8 cellular contexts compared by ENCODE assay signal in the genomic region with DNA sequence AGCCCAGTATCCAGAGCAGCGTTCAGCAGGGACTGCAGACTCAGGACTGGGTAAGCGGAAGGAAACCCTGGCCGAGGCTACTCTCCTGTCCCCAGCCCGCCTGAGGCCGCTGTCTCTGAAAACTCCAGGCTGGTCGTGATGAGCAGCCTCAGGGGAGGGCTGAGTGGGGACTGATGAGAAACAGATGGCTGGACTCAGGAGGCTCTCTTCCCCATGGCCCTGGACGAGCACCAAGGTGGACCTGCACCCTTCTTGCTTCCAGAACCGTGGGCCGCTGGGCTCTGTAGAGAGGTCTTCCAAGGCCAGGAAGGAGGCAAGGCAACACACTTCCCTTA. TPM values are rescaled to one million over a fixed set of nuclear protein-coding genes. Genes with fewer than 3 reads are reported as not detected.
DNase-seq lines count a peak whose midpoint lies in the region; ATAC-seq and TF ChIP-seq lines count a peak whose summit lies in the region.

No MANE protein-coding gene starts in this region.

- H3K27ac Mint-ChIP-seq in Caco-2 (ENCODE audit: unreplicated experiment) (no peak overlapping the region), osteocyte (ENCODE audit: unreplicated experiment) (no peak overlapping the region)

- intact Hi-C loops in Caco-2 (cut with micrococcal nuclease; ENCODE audit: unreplicated experiment), result no loop called here
- intact Hi-C loops in Panc1 (cut with micrococcal nuclease; ENCODE audit: unreplicated experiment), result no loop called here
- intact Hi-C loops in ovary (cut with DNase I), result no loop called here

- H3K9me3 ChIP-seq in Caco-2, result no peaks in the 10 kb centered on the region
- no peaks in the 10 kb centered on the region for H3K9me3 ChIP-seq in Panc1 (ENCODE audit: control insufficient read depth, insufficient read depth, low read depth, low read length)
- no peaks in the 10 kb centered on the region for H3K9me3 ChIP-seq in fibroblast of lung (ENCODE audit: control insufficient read depth, insufficient read depth, low read depth, low read length)
- no peaks in the 10 kb centered on the region for H3K9me3 ChIP-seq in ovary

- POLR2A ChIA-PET in Caco-2 (lab: Charles Lee) (interaction anchor here (0.7 to 1.0 kb wide), 2 partner anchors 12 to 99 kb away, joined by 3 to 4 read pairs; partner anchors contain the start of gene BRF1), Panc1 (lab: Charles Lee) (no interaction called here)

- H4K20me1 ChIP-seq in fibroblast of lung (ENCODE audit: control insufficient read depth, extremely low read depth, insufficient read depth, low read length), result no peaks in the 10 kb centered on the region

- in situ Hi-C loops in Panc1 (cut with HindIII; ENCODE audit: low pct_unique_long_range_greater_than_20kb, low sequenced_read_pairs), result no loop called here

- CTCF ChIA-PET in Caco-2 (lab: Charles Lee), result interaction anchor here (2.0 kb wide), 1 partner anchor 29 kb away, joined by 4 read pairs; no protein-coding TSS in a partner anchor
- CTCF ChIA-PET in Panc1 (lab: Charles Lee), result interaction anchor here (0.7 kb wide), 1 partner anchor 74 kb away, joined by 12 read pairs; no protein-coding TSS in a partner anchor

- peaks cover 12% of the 10 kb centered on the region for H3K79me2 ChIP-seq in fibroblast of lung (ENCODE audit: control insufficient read depth, insufficient read depth, low read length)

- peak overlapping the region; percentile 74; the same call in 1 of the 2 replicates for H3K27ac ChIP-seq in Panc1 (ENCODE audit: low read length)
- H3K27ac ChIP-seq in fibroblast of lung (ENCODE audit: insufficient read depth, low read length), result no peak overlapping the region
- H3K27ac ChIP-seq in ovary, result no peak overlapping the region

- H3K4me3 ChIP-seq in Caco-2 (ENCODE audit: low read depth, low read length), result peak overlapping the region; percentile 85
- peak overlapping the region; percentile 65 to 66 for H3K4me3 ChIP-seq in Panc1 (ENCODE audit: low read depth in 2 of 2, low read length in 2 of 2)
- H3K4me3 ChIP-seq in fibroblast of lung (replicated peaks in 1 of 4; ENCODE audit: control extremely low read depth in 1 of 4, insufficient read depth in 1 of 4, low read depth in 3 of 4, low read length in 4 of 4), result peak overlapping the region; percentile 65 to 89 (median 84)
- no peak overlapping the region for H3K4me3 ChIP-seq in ovary

- ATAC-seq in Panc1 (no peak), HG03097 (IDR thresholded peaks at IDR 0.05; ENCODE audit: low FRiP score, unreplicated experiment) (no peak)

- no peaks in the 10 kb centered on the region for H3K4me1 Mint-ChIP-seq in Caco-2 (ENCODE audit: low read depth, unreplicated experiment)
- H3K4me1 Mint-ChIP-seq in osteocyte (ENCODE audit: unreplicated experiment), result peaks cover 9% of the 10 kb centered on the region

- H3K4me1 ChIP-seq in Caco-2 (peaks cover 6% of the 10 kb centered on the region; the same call in 1 of the 2 replicates), Panc1 (ENCODE audit: control insufficient read depth, insufficient read depth, low read length) (peaks cover 3% of the 10 kb centered on the region; the same call in 1 of the 2 replicates), fibroblast of lung (ENCODE audit: control insufficient read depth, extremely low read depth, insufficient read depth, low read length) (no peaks in the 10 kb centered on the region), ovary (ENCODE audit: insufficient read depth) (peaks cover 13% of the 10 kb centered on the region)

- no peaks in the 10 kb centered on the region for H3K27me3 Mint-ChIP-seq in Caco-2 (ENCODE audit: insufficient read depth, unreplicated experiment)
- no peaks in the 10 kb centered on the region for H3K27me3 Mint-ChIP-seq in osteocyte (ENCODE audit: unreplicated experiment)

- H3K36me3 Mint-ChIP-seq in Caco-2 (ENCODE audit: insufficient read depth, unreplicated experiment) (peaks cover 21% of the 10 kb centered on the region), osteocyte (ENCODE audit: unreplicated experiment) (peaks cover 17% of the 10 kb centered on the region)

- H3K9me3 Mint-ChIP-seq in Caco-2 (ENCODE audit: unreplicated experiment), result peaks cover 12% of the 10 kb centered on the region
- H3K9me3 Mint-ChIP-seq in osteocyte (ENCODE audit: unreplicated experiment), result peaks cover 13% of the 10 kb centered on the region

- TF ChIP-seq CTCF in Caco-2 (IDR thresholded peaks at IDR 0.05; ENCODE audit: insufficient read depth in 1 of 2, low read depth in 1 of 2, low read length in 1 of 2, severe bottlenecking in 1 of 2, unreplicated experiment in 1 of 2) (no peak), Panc1 (IDR thresholded peaks at IDR 0.05) (no peak), fibroblast of lung (conservative IDR thresholded peaks at IDR 0.05 in 1 of 2, IDR thresholded peaks at IDR 0.05 in 1 of 2; ENCODE audit: low read depth in 1 of 2, low read length in 2 of 2) (no peak), osteocyte (IDR thresholded peaks at IDR 0.05) (no peak), ovary (IDR thresholded peaks at IDR 0.05) (no peak)

- no peak overlapping the region for H3K9ac ChIP-seq in fibroblast of lung (ENCODE audit: insufficient read depth, low read length)

- no peak for TF ChIP-seq EP300 in ovary (IDR thresholded peaks at IDR 0.05)

- peaks cover 4% of the 10 kb centered on the region for H3K36me3 ChIP-seq in Caco-2 (ENCODE audit: control insufficient read depth, insufficient read depth, low read length)
- no peaks in the 10 kb centered on the region; the same call in 1 of the 2 replicates for H3K36me3 ChIP-seq in Panc1 (ENCODE audit: control insufficient read depth, insufficient read depth, low read length)
- peaks cover 15% of the 10 kb centered on the region for H3K36me3 ChIP-seq in fibroblast of lung (ENCODE audit: control insufficient read depth, insufficient read depth, low read length)
- no peaks in the 10 kb centered on the region for H3K36me3 ChIP-seq in ovary

- H2AFZ ChIP-seq in fibroblast of lung (ENCODE audit: low read length), result no peak overlapping the region

- H3K4me2 ChIP-seq in fibroblast of lung (ENCODE audit: extremely low read depth, insufficient read depth, low read length), result peak overlapping the region; percentile 87

- H3K27me3 ChIP-seq in Caco-2 (replicated peaks; ENCODE audit: control insufficient read depth, insufficient read depth, low read length), result no peaks in the 10 kb centered on the region
- no peaks in the 10 kb centered on the region for H3K27me3 ChIP-seq in Panc1 (ENCODE audit: control insufficient read depth, insufficient read depth, low read length)
- no peaks in the 10 kb centered on the region for H3K27me3 ChIP-seq in fibroblast of lung (ENCODE audit: control insufficient read depth, insufficient read depth, low read length)
- no peaks in the 10 kb centered on the region for H3K27me3 ChIP-seq in ovary

- 87 to 94% (median 89%) methylated on average over 9 of the region's 9 CpGs for WGBS in ovary, 3 donors

- BruUV-seq in Caco-2 (replicated peaks; lab: Mats Ljungman, UMichigan) (TSS peak; percentile 62), Panc1 (replicated peaks; lab: Mats Ljungman, UMichigan) (TSS peak; percentile 82)

- no peak for TF ChIP-seq POLR2A in ovary (IDR thresholded peaks at IDR 0.05)

- DNase-seq in Caco-2 (no peak), Panc1 (ENCODE audit: low read depth, low spot score) (no peak), fibroblast of lung (ENCODE audit: low read depth in 2 of 2) (no peak), osteocyte (ENCODE audit: extremely low spot score, unreplicated experiment) (no peak), COR-L47 (lab: John Stamatoyannopoulos, UW) (no peak), GDM1 (lab: John Stamatoyannopoulos, UW) (no peak), ovary (no peak)

- peak overlapping the region; percentile 91 for H3K4me3 Mint-ChIP-seq in Caco-2 (ENCODE audit: unreplicated experiment)
- H3K4me3 Mint-ChIP-seq in osteocyte (ENCODE audit: unreplicated experiment), result peak overlapping the region; percentile 80

RNA-seq across cellular contexts. Expression of gene TEX22, which starts 1.1 kb away (rescaled TPM):
- total RNA-seq in Caco-2 (2022) (0.86 and 0.91 TPM in 2 replicates), Panc1 (2021; ENCODE audit: unreplicated experiment) (2.9 TPM), fibroblast of lung (0.33 and 0.51 TPM in 2 replicates), osteocyte (3.1 and 4.9 TPM in 2 replicates), ovary (1 to 10 TPM in 5 of 7 donors, under 1 TPM in 2; 0.11 to 5.1 (median 2.5) TPM)
- 0.62 TPM for polyA plus RNA-seq in Panc1 (2012; ENCODE audit: insufficient read length)
- polyA plus RNA-seq in fibroblast of lung (0.02 and 0.05 TPM in 2 replicates), ovary (under 1 TPM in 1 of 2 donors, not detected in 1; 0.59 TPM)
- polyA plus RNA-seq in fibroblast of lung (2012), result 0.13 TPM in 1 of 2 replicates, not detected in the other
- 0.35 TPM in 1 of 2 replicates, not detected in the other for polyA minus RNA-seq in fibroblast of lung (ENCODE audit: low replicate concordance)

RNA-seq across cellular contexts. Expression of gene MTA1, which starts 20.2 kb away (rescaled TPM):
- total RNA-seq in Caco-2 (2022), result 158 and 167 TPM in 2 replicates
- 105 TPM for total RNA-seq in Panc1 (2021; ENCODE audit: unreplicated experiment)
- 102 TPM for polyA plus RNA-seq in Panc1 (2012; ENCODE audit: insufficient read length)
- total RNA-seq in fibroblast of lung, result 27.2 and 29.7 TPM in 2 replicates
- 28.6 and 35.4 TPM in 2 replicates for polyA plus RNA-seq in fibroblast of lung
- polyA plus RNA-seq in fibroblast of lung (2012), result 40.3 and 44.7 TPM in 2 replicates
- 40.3 and 72.8 TPM in 2 replicates for polyA minus RNA-seq in fibroblast of lung (ENCODE audit: low replicate concordance)
- total RNA-seq in osteocyte, result 122 and 132 TPM in 2 replicates
- total RNA-seq in ovary, result 100 to 1,000 TPM in 5 of 7 donors, 10 to 100 TPM in 2; 45.7 to 128 (median 112) TPM
- 10 to 100 TPM; 23.0 to 72.3 TPM for polyA plus RNA-seq in ovary
